In the genomic region with DNA sequence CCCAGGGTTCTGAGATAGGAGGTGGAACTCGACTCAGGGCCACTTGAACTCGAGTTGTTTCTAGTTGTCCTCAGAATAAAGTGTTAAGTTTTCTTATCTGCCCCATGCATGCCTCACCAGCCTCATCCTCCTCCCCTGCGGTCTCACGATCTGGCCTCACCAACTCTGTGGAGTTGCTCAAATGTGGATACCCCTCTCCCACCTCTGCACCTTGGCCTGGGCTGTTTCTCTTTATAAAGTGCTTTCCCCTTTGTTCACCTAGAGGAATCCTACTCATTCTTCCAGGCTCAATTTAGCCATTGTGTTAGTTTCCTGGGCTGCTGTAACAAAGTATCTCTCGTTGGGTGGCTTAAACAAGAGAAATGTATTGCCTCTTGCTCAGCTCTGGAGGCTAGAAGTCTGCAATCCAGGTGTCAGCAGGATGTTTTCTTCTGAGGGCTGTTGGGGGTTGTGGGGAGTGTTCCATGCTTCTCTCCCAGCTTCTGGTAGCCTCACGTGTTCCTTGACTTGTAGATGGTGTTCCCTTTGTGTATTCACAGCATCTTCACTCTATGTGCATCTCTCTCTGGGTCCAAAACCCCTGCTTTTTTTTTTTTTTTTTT, we compare ENCODE assay signal across 1 cellular context.
TF ChIP-seq lines count a peak whose summit lies in the region.

No MANE protein-coding gene starts in this region.

TF ChIP-seq in K562, 482 proteins besides CTCF, POLR2A, EP300 and RAD21 (continued from another document and continues in another):
- TF ChIP-seq, protein P1, sequence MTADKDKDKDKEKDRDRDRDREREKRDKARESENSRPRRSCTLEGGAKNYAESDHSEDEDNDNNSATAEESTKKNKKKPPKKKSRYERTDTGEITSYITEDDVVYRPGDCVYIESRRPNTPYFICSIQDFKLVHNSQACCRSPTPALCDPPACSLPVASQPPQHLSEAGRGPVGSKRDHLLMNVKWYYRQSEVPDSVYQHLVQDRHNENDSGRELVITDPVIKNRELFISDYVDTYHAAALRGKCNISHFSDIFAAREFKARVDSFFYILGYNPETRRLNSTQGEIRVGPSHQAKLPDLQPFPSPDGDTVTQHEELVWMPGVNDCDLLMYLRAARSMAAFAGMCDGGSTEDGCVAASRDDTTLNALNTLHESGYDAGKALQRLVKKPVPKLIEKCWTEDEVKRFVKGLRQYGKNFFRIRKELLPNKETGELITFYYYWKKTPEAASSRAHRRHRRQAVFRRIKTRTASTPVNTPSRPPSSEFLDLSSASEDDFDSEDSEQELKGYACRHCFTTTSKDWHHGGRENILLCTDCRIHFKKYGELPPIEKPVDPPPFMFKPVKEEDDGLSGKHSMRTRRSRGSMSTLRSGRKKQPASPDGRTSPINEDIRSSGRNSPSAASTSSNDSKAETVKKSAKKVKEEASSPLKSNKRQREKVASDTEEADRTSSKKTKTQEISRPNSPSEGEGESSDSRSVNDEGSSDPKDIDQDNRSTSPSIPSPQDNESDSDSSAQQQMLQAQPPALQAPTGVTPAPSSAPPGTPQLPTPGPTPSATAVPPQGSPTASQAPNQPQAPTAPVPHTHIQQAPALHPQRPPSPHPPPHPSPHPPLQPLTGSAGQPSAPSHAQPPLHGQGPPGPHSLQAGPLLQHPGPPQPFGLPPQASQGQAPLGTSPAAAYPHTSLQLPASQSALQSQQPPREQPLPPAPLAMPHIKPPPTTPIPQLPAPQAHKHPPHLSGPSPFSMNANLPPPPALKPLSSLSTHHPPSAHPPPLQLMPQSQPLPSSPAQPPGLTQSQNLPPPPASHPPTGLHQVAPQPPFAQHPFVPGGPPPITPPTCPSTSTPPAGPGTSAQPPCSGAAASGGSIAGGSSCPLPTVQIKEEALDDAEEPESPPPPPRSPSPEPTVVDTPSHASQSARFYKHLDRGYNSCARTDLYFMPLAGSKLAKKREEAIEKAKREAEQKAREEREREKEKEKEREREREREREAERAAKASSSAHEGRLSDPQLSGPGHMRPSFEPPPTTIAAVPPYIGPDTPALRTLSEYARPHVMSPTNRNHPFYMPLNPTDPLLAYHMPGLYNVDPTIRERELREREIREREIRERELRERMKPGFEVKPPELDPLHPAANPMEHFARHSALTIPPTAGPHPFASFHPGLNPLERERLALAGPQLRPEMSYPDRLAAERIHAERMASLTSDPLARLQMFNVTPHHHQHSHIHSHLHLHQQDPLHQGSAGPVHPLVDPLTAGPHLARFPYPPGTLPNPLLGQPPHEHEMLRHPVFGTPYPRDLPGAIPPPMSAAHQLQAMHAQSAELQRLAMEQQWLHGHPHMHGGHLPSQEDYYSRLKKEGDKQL (CRISPR knock-in tag; IDR thresholded peaks at IDR 0.05; ENCODE audit: borderline replicate concordance) = no peak
- TF ChIP-seq, protein P2, sequence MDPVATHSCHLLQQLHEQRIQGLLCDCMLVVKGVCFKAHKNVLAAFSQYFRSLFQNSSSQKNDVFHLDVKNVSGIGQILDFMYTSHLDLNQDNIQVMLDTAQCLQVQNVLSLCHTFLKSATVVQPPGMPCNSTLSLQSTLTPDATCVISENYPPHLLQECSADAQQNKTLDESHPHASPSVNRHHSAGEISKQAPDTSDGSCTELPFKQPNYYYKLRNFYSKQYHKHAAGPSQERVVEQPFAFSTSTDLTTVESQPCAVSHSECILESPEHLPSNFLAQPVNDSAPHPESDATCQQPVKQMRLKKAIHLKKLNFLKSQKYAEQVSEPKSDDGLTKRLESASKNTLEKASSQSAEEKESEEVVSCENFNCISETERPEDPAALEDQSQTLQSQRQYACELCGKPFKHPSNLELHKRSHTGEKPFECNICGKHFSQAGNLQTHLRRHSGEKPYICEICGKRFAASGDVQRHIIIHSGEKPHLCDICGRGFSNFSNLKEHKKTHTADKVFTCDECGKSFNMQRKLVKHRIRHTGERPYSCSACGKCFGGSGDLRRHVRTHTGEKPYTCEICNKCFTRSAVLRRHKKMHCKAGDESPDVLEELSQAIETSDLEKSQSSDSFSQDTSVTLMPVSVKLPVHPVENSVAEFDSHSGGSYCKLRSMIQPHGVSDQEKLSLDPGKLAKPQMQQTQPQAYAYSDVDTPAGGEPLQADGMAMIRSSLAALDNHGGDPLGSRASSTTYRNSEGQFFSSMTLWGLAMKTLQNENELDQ (CRISPR knock-in tag; IDR thresholded peaks at IDR 0.05; ENCODE audit: borderline replicate concordance) = no peak
- TF ChIP-seq MAFG (tag; conservative IDR thresholded peaks at IDR 0.05) (no peak), EWSR1 (IDR thresholded peaks at IDR 0.05; ENCODE audit: borderline replicate concordance, low read depth, partially characterized antibody) (no peak), GATAD2B (IDR thresholded peaks at IDR 0.05; ENCODE audit: borderline replicate concordance) (peak; percentile 62; the same call in 1 of the 2 replicates), ZNF23 (CRISPR knock-in tag; IDR thresholded peaks at IDR 0.05) (no peak), MCM2 (IDR thresholded peaks at IDR 0.05; ENCODE audit: low read depth) (no peak), MAFK (IDR thresholded peaks at IDR 0.05; ENCODE audit: low read length) (no peak), SNRNP70 (optimal IDR thresholded peaks at IDR 0.05; ENCODE audit: low read depth, low read length) (no peak), SMARCA4 (IDR thresholded peaks at IDR 0.05) (peak; percentile 93), SETDB1 (IDR thresholded peaks at IDR 0.05; ENCODE audit: low read length) (no peak), ZNF431 (CRISPR knock-in tag; IDR thresholded peaks at IDR 0.05) (no peak), TAL1 (IDR thresholded peaks at IDR 0.05) (peak; percentile 92), EGR1 (conservative IDR thresholded peaks at IDR 0.05) (no peak), FOXA1 (IDR thresholded peaks at IDR 0.05; ENCODE audit: borderline replicate concordance) (no peak), ZNF347 (CRISPR knock-in tag; IDR thresholded peaks at IDR 0.05; ENCODE audit: low read depth) (no peak), ZKSCAN3 (CRISPR knock-in tag; IDR thresholded peaks at IDR 0.05) (no peak), CBFB (CRISPR knock-in tag; IDR thresholded peaks at IDR 0.05) (0 out of 2 replicates have a peak, but pooled peaks have one; percentile 28), ZNF445 (CRISPR knock-in tag; IDR thresholded peaks at IDR 0.05; ENCODE audit: low read depth) (no peak), KDM5B (IDR thresholded peaks at IDR 0.05; ENCODE audit: insufficient replicate concordance, low read depth, low read length) (no peak), ADNP (tag; IDR thresholded peaks at IDR 0.05) (no peak), HCFC1 (IDR thresholded peaks at IDR 0.05; ENCODE audit: low read depth, low read length) (no peak), HDAC1 (IDR thresholded peaks at IDR 0.05) (peak; percentile 41 to 72; a peak in 3 of 4 replicates), GTF2F1 (IDR thresholded peaks at IDR 0.05; ENCODE audit: low read depth, low read length) (no peak), SIX5 (IDR thresholded peaks at IDR 0.05; ENCODE audit: borderline replicate concordance in 1 of 2, insufficient read depth in 1 of 2, low read depth in 1 of 2, low read length in 2 of 2) (no peak), BRCA1 (IDR thresholded peaks at IDR 0.05) (no peak), BRCA1 (CRISPR knock-in tag; IDR thresholded peaks at IDR 0.05) (no peak), SMARCE1 (IDR thresholded peaks at IDR 0.05) (peak; percentile 93), SIN3A (IDR thresholded peaks at IDR 0.05; ENCODE audit: borderline replicate concordance in 2 of 2, control insufficient read depth in 1 of 2, low read depth in 2 of 2, low read length in 2 of 2) (no peak), ATF1 (CRISPR knock-in tag; IDR thresholded peaks at IDR 0.05) (no peak), ATF1 (tag; IDR thresholded peaks at IDR 0.05) (peak; percentile 39; the same call in 1 of the 2 replicates), NR4A1 (CRISPR knock-in tag; IDR thresholded peaks at IDR 0.05) (no peak), NR4A1 (tag; IDR thresholded peaks at IDR 0.05) (no peak; the same call in 1 of the 2 replicates), STAG1 (CRISPR knock-in tag; IDR thresholded peaks at IDR 0.05; ENCODE audit: borderline replicate concordance) (no peak), HDAC2 (IDR thresholded peaks at IDR 0.05) (peak; percentile 77; the same call in 1 of the 2 replicates), XRCC4 (IDR thresholded peaks at IDR 0.05; ENCODE audit: extremely low read depth, insufficient read depth, insufficient read length) (no peak), SAFB2 (IDR thresholded peaks at IDR 0.05; ENCODE audit: borderline replicate concordance, low read depth, low read length, severe bottlenecking) (no peak), CHD2 (IDR thresholded peaks at IDR 0.05; ENCODE audit: low read depth, low read length) (no peak), EHMT2 (IDR thresholded peaks at IDR 0.05) (peak; percentile 22; the same call in 1 of the 2 replicates), MBD2 (IDR thresholded peaks at IDR 0.05; ENCODE audit: borderline replicate concordance, low read depth) (peak; percentile 66; the same call in 1 of the 2 replicates), KDM2B (CRISPR knock-in tag; IDR thresholded peaks at IDR 0.05) (no peak), ZNF436 (CRISPR knock-in tag; IDR thresholded peaks at IDR 0.05) (no peak), FOXA3 (CRISPR knock-in tag; conservative IDR thresholded peaks at IDR 0.05 in 1 of 2, IDR thresholded peaks at IDR 0.05 in 1 of 2) (no peak), CEBPG (CRISPR knock-in tag; IDR thresholded peaks at IDR 0.05) (no peak), CEBPG (tag; conservative IDR thresholded peaks at IDR 0.05 in 1 of 2, IDR thresholded peaks at IDR 0.05 in 1 of 2) (no peak), CHCHD3 (CRISPR knock-in tag; IDR thresholded peaks at IDR 0.05) (no peak), ZNF282 (CRISPR knock-in tag; IDR thresholded peaks at IDR 0.05) (no peak), RBM17 (IDR thresholded peaks at IDR 0.05; ENCODE audit: borderline replicate concordance, low read depth, low read length) (no peak), NRF1 (conservative IDR thresholded peaks at IDR 0.05 in 1 of 2, IDR thresholded peaks at IDR 0.05 in 1 of 2) (peak; percentile 25 to 39; a peak in 2 of 4 replicates), ZBED1 (IDR thresholded peaks at IDR 0.05) (0 out of 2 replicates have a peak, but pooled peaks have one; percentile 71)
- TF ChIP-seq, protein P3, sequence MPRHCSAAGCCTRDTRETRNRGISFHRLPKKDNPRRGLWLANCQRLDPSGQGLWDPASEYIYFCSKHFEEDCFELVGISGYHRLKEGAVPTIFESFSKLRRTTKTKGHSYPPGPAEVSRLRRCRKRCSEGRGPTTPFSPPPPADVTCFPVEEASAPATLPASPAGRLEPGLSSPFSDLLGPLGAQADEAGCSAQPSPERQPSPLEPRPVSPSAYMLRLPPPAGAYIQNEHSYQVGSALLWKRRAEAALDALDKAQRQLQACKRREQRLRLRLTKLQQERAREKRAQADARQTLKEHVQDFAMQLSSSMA (CRISPR knock-in tag; IDR thresholded peaks at IDR 0.05) = no peak
- TF ChIP-seq, protein P4, sequence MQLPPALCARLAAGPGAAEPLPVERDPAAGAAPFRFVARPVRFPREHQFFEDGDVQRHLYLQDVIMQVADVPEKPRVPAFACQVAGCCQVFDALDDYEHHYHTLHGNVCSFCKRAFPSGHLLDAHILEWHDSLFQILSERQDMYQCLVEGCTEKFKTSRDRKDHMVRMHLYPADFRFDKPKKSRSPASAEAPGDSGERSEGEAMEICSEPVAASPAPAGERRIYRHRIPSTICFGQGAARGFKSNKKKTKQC (CRISPR knock-in tag; IDR thresholded peaks at IDR 0.05) = no peak
- TF ChIP-seq, protein P5, sequence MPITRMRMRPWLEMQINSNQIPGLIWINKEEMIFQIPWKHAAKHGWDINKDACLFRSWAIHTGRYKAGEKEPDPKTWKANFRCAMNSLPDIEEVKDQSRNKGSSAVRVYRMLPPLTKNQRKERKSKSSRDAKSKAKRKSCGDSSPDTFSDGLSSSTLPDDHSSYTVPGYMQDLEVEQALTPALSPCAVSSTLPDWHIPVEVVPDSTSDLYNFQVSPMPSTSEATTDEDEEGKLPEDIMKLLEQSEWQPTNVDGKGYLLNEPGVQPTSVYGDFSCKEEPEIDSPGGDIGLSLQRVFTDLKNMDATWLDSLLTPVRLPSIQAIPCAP (CRISPR knock-in tag; IDR thresholded peaks at IDR 0.05; ENCODE audit: borderline replicate concordance) = no peak
- TF ChIP-seq, protein P6, sequence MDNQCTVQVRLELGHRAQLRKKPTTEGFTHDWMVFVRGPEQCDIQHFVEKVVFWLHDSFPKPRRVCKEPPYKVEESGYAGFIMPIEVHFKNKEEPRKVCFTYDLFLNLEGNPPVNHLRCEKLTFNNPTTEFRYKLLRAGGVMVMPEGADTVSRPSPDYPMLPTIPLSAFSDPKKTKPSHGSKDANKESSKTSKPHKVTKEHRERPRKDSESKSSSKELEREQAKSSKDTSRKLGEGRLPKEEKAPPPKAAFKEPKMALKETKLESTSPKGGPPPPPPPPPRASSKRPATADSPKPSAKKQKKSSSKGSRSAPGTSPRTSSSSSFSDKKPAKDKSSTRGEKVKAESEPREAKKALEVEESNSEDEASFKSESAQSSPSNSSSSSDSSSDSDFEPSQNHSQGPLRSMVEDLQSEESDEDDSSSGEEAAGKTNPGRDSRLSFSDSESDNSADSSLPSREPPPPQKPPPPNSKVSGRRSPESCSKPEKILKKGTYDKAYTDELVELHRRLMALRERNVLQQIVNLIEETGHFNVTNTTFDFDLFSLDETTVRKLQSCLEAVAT (IDR thresholded peaks at IDR 0.05) = peak in 1 of 2 experiments; percentile 88; a peak in 3 of 4 replicates
- TF ChIP-seq, protein P7, sequence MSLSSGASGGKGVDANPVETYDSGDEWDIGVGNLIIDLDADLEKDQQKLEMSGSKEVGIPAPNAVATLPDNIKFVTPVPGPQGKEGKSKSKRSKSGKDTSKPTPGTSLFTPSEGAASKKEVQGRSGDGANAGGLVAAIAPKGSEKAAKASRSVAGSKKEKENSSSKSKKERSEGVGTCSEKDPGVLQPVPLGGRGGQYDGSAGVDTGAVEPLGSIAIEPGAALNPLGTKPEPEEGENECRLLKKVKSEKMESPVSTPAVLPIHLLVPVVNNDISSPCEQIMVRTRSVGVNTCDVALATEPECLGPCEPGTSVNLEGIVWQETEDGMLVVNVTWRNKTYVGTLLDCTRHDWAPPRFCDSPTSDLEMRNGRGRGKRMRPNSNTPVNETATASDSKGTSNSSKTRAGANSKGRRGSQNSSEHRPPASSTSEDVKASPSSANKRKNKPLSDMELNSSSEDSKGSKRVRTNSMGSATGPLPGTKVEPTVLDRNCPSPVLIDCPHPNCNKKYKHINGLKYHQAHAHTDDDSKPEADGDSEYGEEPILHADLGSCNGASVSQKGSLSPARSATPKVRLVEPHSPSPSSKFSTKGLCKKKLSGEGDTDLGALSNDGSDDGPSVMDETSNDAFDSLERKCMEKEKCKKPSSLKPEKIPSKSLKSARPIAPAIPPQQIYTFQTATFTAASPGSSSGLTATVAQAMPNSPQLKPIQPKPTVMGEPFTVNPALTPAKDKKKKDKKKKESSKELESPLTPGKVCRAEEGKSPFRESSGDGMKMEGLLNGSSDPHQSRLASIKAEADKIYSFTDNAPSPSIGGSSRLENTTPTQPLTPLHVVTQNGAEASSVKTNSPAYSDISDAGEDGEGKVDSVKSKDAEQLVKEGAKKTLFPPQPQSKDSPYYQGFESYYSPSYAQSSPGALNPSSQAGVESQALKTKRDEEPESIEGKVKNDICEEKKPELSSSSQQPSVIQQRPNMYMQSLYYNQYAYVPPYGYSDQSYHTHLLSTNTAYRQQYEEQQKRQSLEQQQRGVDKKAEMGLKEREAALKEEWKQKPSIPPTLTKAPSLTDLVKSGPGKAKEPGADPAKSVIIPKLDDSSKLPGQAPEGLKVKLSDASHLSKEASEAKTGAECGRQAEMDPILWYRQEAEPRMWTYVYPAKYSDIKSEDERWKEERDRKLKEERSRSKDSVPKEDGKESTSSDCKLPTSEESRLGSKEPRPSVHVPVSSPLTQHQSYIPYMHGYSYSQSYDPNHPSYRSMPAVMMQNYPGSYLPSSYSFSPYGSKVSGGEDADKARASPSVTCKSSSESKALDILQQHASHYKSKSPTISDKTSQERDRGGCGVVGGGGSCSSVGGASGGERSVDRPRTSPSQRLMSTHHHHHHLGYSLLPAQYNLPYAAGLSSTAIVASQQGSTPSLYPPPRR (CRISPR knock-in tag; IDR thresholded peaks at IDR 0.05; ENCODE audit: borderline replicate concordance) = no peak
